Comparison of ENCODE assay signal across 8 cellular contexts in the genomic region with DNA sequence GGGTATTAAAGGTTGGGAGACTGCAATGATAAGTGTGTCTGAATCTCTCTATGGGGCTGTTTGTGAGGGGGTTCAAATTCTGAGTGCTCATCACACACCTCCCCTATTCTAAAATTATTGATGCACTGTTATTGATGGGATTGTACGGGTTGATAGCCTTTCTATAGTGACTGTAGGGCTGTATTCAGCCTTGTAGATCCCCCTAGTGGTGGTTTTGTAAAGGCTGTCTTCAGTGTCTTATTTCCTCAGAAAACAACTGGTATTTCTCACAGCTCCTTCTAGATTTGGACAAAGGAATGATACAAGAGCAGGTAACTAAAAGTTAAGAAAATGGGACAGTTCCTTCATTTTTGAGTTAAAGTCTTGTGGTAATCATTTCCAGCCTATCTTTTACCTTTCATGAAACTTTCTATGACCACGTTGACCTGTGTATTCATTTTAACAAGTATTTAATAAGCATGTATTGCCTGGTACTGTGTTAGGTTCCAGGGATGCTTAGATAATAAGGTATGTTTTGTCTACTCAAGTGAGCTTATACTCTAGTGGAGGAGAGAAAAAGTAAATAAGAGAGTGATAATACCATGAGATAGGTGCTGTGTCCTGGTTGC. TPM values are rescaled to one million over a fixed set of nuclear protein-coding genes. Genes with fewer than 3 reads are reported as not detected.
DNase-seq lines count a peak whose midpoint lies in the region; ATAC-seq lines count a peak whose summit lies in the region.

No MANE protein-coding gene starts in this region.

- POLR2A ChIA-PET in activated CD4-positive, alpha-beta T cell treated with anti-CD3 and anti-CD28 coated beads for 36 hours (lab: Charles Lee) = interaction anchor here (1.0 kb wide), 1 partner anchor 21 kb away, joined by 3 read pairs; a partner anchor contains a TSS

- DNase-seq in activated CD4-positive, alpha-beta T cell treated with anti-CD3 and anti-CD28 coated beads for 36 hours = no peak
- no peak for DNase-seq in activated CD4-positive, alpha-beta T cell treated with anti-CD3 and anti-CD28 coated beads, Interleukin-2, amount 50 U/mL, for 1 hour
- DNase-seq in Jurkat, Clone E6-1 (ENCODE audit: low read depth, low spot score) = peak; percentile 51
- DNase-seq in RPMI7951 (ENCODE audit: low read depth) (peak; percentile 48), dermis blood vessel endothelial cell (peak; percentile 75), midbrain (lab: John Stamatoyannopoulos, UW) (peak; percentile 59), NCI-H187 (lab: John Stamatoyannopoulos, UW) (no peak)

- H3K36me3 Mint-ChIP-seq in activated CD4-positive, alpha-beta T cell treated with anti-CD3 and anti-CD28 coated beads for 36 hours (ENCODE audit: low read depth) = peaks cover 34% of the 10 kb centered on the region

- peaks cover 34% of the 10 kb centered on the region for H3K4me1 Mint-ChIP-seq in activated CD4-positive, alpha-beta T cell treated with anti-CD3 and anti-CD28 coated beads for 36 hours

- CTCF ChIA-PET in activated CD4-positive, alpha-beta T cell treated with anti-CD3 and anti-CD28 coated beads for 36 hours (lab: Charles Lee) = interaction anchor here (0.6 to 3.3 kb wide), 16 partner anchors 9 to 233 kb away, joined by 3 to 40 read pairs (median 5); a partner anchor contains a TSS

- no peaks in the 10 kb centered on the region for H3K27me3 Mint-ChIP-seq in activated CD4-positive, alpha-beta T cell treated with anti-CD3 and anti-CD28 coated beads for 36 hours

- H3K4me3 Mint-ChIP-seq in activated CD4-positive, alpha-beta T cell treated with anti-CD3 and anti-CD28 coated beads for 36 hours = no peak overlapping the region

- intact Hi-C loops in activated CD4-positive, alpha-beta T cell treated with anti-CD3 and anti-CD28 coated beads for 36 hours (cut with DNase I, micrococcal nuclease) = loop anchor here (1.0 to 5.0 kb wide), 4 partner anchors 21 to 231 kb away; a partner anchor contains a TSS

- no peaks in the 10 kb centered on the region for H3K9me3 Mint-ChIP-seq in activated CD4-positive, alpha-beta T cell treated with anti-CD3 and anti-CD28 coated beads for 36 hours (ENCODE audit: low read depth)

- peak; percentile 89 for ATAC-seq in activated CD4-positive, alpha-beta T cell treated with anti-CD3 and anti-CD28 coated beads for 36 hours
- peak; percentile 73 for ATAC-seq in GM21447 (IDR thresholded peaks at IDR 0.05; ENCODE audit: unreplicated experiment)

- no peak overlapping the region for H3K4me3 ChIP-seq in Jurkat, Clone E6-1 (ENCODE audit: low read length)

- peak overlapping the region; percentile 42 for H3K27ac Mint-ChIP-seq in activated CD4-positive, alpha-beta T cell treated with anti-CD3 and anti-CD28 coated beads for 36 hours

RNA-seq across cellular contexts. Expression of a gene that starts 21.2 kb away (rescaled TPM):
- total RNA-seq in activated CD4-positive, alpha-beta T cell treated with anti-CD3 and anti-CD28 coated beads for 36 hours = 10 to 100 TPM; 79.3 to 89.5 TPM
- 37.0 TPM for polyA plus RNA-seq in Jurkat, Clone E6-1 (2012; ENCODE audit: insufficient read depth, insufficient read length)
- total RNA-seq in RPMI7951 (2014; rRNA removed; shearing (Covaris generic)) = 45.8 and 57.2 TPM in 2 replicates
- total RNA-seq in dermis blood vessel endothelial cell = 96.6 and 100 TPM in 2 replicates

Comparison
In these comparisons a context has a peak if more than half of its experiments do, and no peak if none do; other contexts are left out.
1. DNase-seq: peak in Jurkat, Clone E6-1 (single experiment), RPMI7951 (single experiment), dermis blood vessel endothelial cell (single experiment) and midbrain (single experiment); none in activated CD4-positive, alpha-beta T cell treated with anti-CD3 and anti-CD28 coated beads for 36 hours (single experiment), activated CD4-positive, alpha-beta T cell treated with anti-CD3 and anti-CD28 coated beads, Interleukin-2, amount 50 U/mL, for 1 hour (single experiment) and NCI-H187 (0 of 2).